In genomic region chr1:197590687-197591086, GRCh38 we compare ENCODE assay signal across 9 cellular contexts.
"Had no signal": no experiment of that assay in that cellular context is flagged by ENCODE, and none has a peak within 500 bp of the region (broad histone marks: within the 10 kb centered on the region; RNA-seq: fewer than 3 reads in every experiment).

No MANE protein-coding gene starts in this region.

- H3K9me3 Mint-ChIP-seq: IgD-negative memory B cell had no signal

- H3K27me3 Mint-ChIP-seq: IgD-negative memory B cell had no signal

- H3K4me3 ChIP-seq: K562 had no signal

- H3K4me3 Mint-ChIP-seq: IgD-negative memory B cell had no signal

- FAIRE-seq: HepG2, HTR-8/SVneo, K562 had no signal

- H3K4me1 Mint-ChIP-seq: IgD-negative memory B cell had no signal

- H3K27ac ChIP-seq: HL-60, KMS-11 had no signal

- ATAC-seq: HepG2, K562 had no signal

- DNase-seq: IMR-90, KBM-7, KG1 had no signal
